Comparison of ENCODE assay signal across 1 cellular context in genomic region chr11:2140411-2141400, GRCh38.
TF ChIP-seq lines count a peak whose summit lies in the region.

No MANE protein-coding gene starts in this region.

TF ChIP-seq in H1, 55 proteins besides CTCF, POLR2A, EP300 and RAD21:
- no peak for TF ChIP-seq POU5F1 (IDR thresholded peaks at IDR 0.05; ENCODE audit: low read depth, low read length)
- TF ChIP-seq ATF2 (IDR thresholded peaks at IDR 0.05; ENCODE audit: low read length): no peak
- no peak for TF ChIP-seq SIN3A (conservative IDR thresholded peaks at IDR 0.05 in 1 of 2, IDR thresholded peaks at IDR 0.05 in 1 of 2; ENCODE audit: low read depth in 1 of 2, low read length in 2 of 2)
- no peak for TF ChIP-seq USF2 (IDR thresholded peaks at IDR 0.05; ENCODE audit: low read length)
- TF ChIP-seq BRCA1 (IDR thresholded peaks at IDR 0.05; ENCODE audit: low read depth, low read length): no peak
- no peak for TF ChIP-seq RXRA (IDR thresholded peaks at IDR 0.05; ENCODE audit: insufficient read depth, low read depth, low read length)
- no peak for TF ChIP-seq JUND (IDR thresholded peaks at IDR 0.05; ENCODE audit: low read length)
- no peak for TF ChIP-seq EGR1 (IDR thresholded peaks at IDR 0.05; ENCODE audit: borderline replicate concordance, low read depth, low read length)
- no peak for TF ChIP-seq MAX (IDR thresholded peaks at IDR 0.05)
- no peak for TF ChIP-seq SAP30 (IDR thresholded peaks at IDR 0.05; ENCODE audit: insufficient read depth, insufficient replicate concordance, low read length)
- no peak for TF ChIP-seq YY1 (IDR thresholded peaks at IDR 0.05; ENCODE audit: low read depth, low read length)
- peak; percentile 99 for TF ChIP-seq RNF2 (IDR thresholded peaks at IDR 0.05; ENCODE audit: borderline replicate concordance, low read depth, low read length, missing control alignments, poor library complexity, severe bottlenecking)
- TF ChIP-seq GABPA (IDR thresholded peaks at IDR 0.05; ENCODE audit: borderline replicate concordance, insufficient read depth, low read length): no peak
- TF ChIP-seq NRF1 (IDR thresholded peaks at IDR 0.05; ENCODE audit: low read depth, low read length): no peak
- peak; percentile 75; the same call in 1 of the 2 replicates for TF ChIP-seq CBX8 (IDR thresholded peaks at IDR 0.05; ENCODE audit: borderline replicate concordance, low read depth, low read length)
- TF ChIP-seq POLR2AphosphoS5 (IDR thresholded peaks at IDR 0.05; ENCODE audit: low read depth, low read length): no peak
- peak; percentile 99 for TF ChIP-seq EZH2 (IDR thresholded peaks at IDR 0.05; ENCODE audit: low read depth, low read length, severe bottlenecking)
- TF ChIP-seq SUZ12 (IDR thresholded peaks at IDR 0.05; ENCODE audit: low read length): peak; percentile 98
- TF ChIP-seq MAFK (IDR thresholded peaks at IDR 0.05; ENCODE audit: low read depth, low read length): no peak
